Comparison of ENCODE assay signal across 1 cellular context in the genomic region with DNA sequence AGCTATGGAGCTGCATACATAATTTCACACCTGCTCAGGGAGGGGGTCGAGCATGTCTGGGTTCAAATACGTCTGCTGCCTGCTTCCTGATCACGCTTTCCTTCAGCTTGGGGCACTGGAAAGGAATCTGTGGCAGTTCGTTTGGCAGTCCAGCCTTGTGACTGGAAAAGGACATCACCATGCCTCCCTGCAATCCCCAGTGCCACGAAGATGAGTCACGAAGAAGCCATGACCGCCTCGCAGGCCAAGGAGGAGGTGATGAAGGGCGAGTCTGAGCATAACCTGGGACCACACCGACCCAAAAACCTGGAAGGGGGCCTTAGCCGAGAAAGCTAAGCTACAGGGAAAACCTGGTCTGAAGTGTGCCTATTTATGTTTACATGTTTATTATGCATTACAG.
TF ChIP-seq lines count a peak whose summit lies in the region.

No MANE protein-coding gene starts in this region.

TF ChIP-seq in A549, 52 proteins besides CTCF, POLR2A, EP300 and RAD21 (continued from another document):
- TF ChIP-seq, protein P1, sequence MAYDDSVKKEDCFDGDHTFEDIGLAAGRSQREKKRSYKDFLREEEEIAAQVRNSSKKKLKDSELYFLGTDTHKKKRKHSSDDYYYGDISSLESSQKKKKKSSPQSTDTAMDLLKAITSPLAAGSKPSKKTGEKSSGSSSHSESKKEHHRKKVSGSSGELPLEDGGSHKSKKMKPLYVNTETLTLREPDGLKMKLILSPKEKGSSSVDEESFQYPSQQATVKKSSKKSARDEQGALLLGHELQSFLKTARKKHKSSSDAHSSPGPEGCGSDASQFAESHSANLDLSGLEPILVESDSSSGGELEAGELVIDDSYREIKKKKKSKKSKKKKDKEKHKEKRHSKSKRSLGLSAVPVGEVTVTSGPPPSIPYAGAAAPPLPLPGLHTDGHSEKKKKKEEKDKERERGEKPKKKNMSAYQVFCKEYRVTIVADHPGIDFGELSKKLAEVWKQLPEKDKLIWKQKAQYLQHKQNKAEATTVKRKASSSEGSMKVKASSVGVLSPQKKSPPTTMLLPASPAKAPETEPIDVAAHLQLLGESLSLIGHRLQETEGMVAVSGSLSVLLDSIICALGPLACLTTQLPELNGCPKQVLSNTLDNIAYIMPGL (CRISPR knock-in tag; IDR thresholded peaks at IDR 0.05; ENCODE audit: borderline replicate concordance), result no peak
- TF ChIP-seq FOSL2 (IDR thresholded peaks at IDR 0.05) (no peak), FOSL2 (CRISPR knock-in tag; IDR thresholded peaks at IDR 0.05) (peak; percentile 43; the same call in 1 of the 2 replicates)
TF ChIP-seq in A549: peak in this region for 1.
